ENCODE assay signal across 20 cellular contexts in the genomic region with DNA sequence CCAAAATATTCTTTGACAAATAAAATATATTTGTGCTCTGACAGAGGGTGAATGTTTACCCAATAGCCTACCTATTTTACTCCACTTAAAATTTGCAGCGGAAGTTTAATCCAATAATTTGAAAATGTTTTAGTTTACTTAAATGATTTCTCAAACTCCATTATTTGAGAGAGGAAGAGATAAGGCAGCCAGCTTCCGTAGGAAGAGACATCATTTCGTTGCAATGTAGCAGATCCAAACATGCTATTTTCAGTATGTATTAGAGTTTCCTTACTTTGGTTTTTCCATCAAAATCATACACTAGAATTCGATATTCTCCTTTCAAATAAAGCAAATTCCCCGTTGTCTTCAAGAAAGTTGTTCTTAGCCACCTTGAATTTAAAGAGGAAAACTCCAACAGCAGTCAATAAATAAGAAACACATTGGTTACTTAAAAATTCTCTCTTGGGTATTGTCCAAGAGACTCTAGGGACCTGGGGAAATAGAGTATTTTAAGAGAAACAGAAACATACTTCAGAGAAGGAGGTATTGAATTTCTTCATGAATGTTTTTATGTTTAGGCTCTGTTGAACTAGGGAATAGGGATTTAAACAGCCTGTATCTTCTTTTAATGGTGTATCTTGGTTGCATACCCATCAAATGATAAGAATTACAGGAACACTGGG.
"Had no signal": no experiment of that assay in that cellular context is flagged by ENCODE, and none has a peak within 500 bp of the region (broad histone marks: within the 10 kb centered on the region; RNA-seq: fewer than 3 reads in every experiment).

No MANE protein-coding gene starts in this region.

- H3K36me3 ChIP-seq: adrenal gland, cardiac muscle cell, gastroesophageal sphincter, heart left ventricle, neutrophil, pancreas, suprapubic skin, transverse colon, uterus had no signal

- H3K27ac ChIP-seq: adrenal gland, cardiac muscle cell, gastroesophageal sphincter, neutrophil, pancreas, suprapubic skin, transverse colon, uterus had no signal

- H3K4me1 ChIP-seq: adrenal gland, gastroesophageal sphincter, pancreas, suprapubic skin, transverse colon, uterus had no signal

- FAIRE-seq: astrocyte, pancreas had no signal

- H3K9me3 ChIP-seq: adrenal gland, gastroesophageal sphincter, heart left ventricle, neutrophil, pancreas, suprapubic skin, transverse colon, uterus had no signal

- ATAC-seq: activated T-cell treated with anti-CD3 and anti-CD28 coated beads, Interleukin-2, amount 50 U/mL, for 72 hours; effector memory CD8-positive, alpha-beta T cell; gastroesophageal sphincter; heart left ventricle; left ventricle myocardium superior; naive thymus-derived CD4-positive, alpha-beta T cell; pancreas had no signal

- H3K4me3 ChIP-seq: adrenal gland, cardiac muscle cell, gastroesophageal sphincter, pancreas, suprapubic skin, transverse colon, uterus had no signal

- DNase-seq: activated CD4-positive, alpha-beta T cell treated with anti-CD3 and anti-CD28 coated beads for 1 hour; activated CD8-positive, alpha-beta memory T cell treated with anti-CD3 and anti-CD28 coated beads for 24 hours; activated CD8-positive, alpha-beta memory T cell treated with anti-CD3 and anti-CD28 coated beads, Interleukin-2, amount 50 U/mL, for 48 hours; activated effector memory CD4-positive, alpha-beta T cell treated with anti-CD3 and anti-CD28 coated beads, Interleukin-2, amount 50 U/mL, for 16 hours; activated T-cell treated with anti-CD3 and anti-CD28 coated beads, Interleukin-2, amount 50 U/mL, for 72 hours; adrenal gland; effector memory CD8-positive, alpha-beta T cell; heart left ventricle; left ventricle myocardium superior; mesenchymal stem cell; naive thymus-derived CD4-positive, alpha-beta T cell; pancreas; stimulated activated CD4-positive, alpha-beta T cell treated with anti-CD3 and anti-CD28 coated beads, Interleukin-2, amount 100 ng/mL, for 24 hours; transverse colon; uterus had no signal

- H3K27me3 ChIP-seq: adrenal gland, cardiac muscle cell, gastroesophageal sphincter, heart left ventricle, neutrophil, suprapubic skin, transverse colon had no signal
